Comparison of ENCODE assay signal across 10 cellular contexts in genomic region chr4:8238515-8239053, GRCh38. TPM values are rescaled to one million over a fixed set of nuclear protein-coding genes. Genes with fewer than 3 reads are reported as not detected.
DNase-seq lines count a peak whose midpoint lies in the region; TF ChIP-seq lines count a peak whose summit lies in the region.
"Had no signal": no experiment of that assay in that cellular context is flagged by ENCODE, and none has a peak within 500 bp of the region (broad histone marks: within the 10 kb centered on the region; RNA-seq: fewer than 3 reads in every experiment).

No MANE protein-coding gene starts in this region.

- H3K79me2 ChIP-seq in parathyroid adenoma = no peaks in the 10 kb centered on the region

- H3K9me3 ChIP-seq in parathyroid adenoma (ENCODE audit: control insufficient read depth, low read length) = no peaks in the 10 kb centered on the region
- H3K9me3 ChIP-seq in vagina = no peaks in the 10 kb centered on the region

- intact Hi-C loops in vagina (cut with DNase I) = no loop called here
- intact Hi-C loops in activated CD4-positive, alpha-beta T cell treated with anti-CD3 and anti-CD28 coated beads, Interleukin-2, amount 10 ng/mL, durations not matched to agents 24 days and 14 days (cut with micrococcal nuclease) = no loop called here

- H3K4me3 Mint-ChIP-seq in activated CD4-positive, alpha-beta T cell treated with anti-CD3 and anti-CD28 coated beads, Interleukin-2, amount 10 ng/mL, durations not matched to agents 24 days and 14 days = no peak overlapping the region
- H3K4me3 Mint-ChIP-seq: activated naive CD8-positive, alpha-beta T cell treated with anti-CD3 and anti-CD28 coated beads, Interleukin-2, amount 50 U/mL, for 24 hours; stimulated activated effector memory CD8-positive, alpha-beta T cell treated with anti-CD3 and anti-CD28 coated beads, Interleukin-12 subunit alpha, Interleukin-12 subunit beta, amount 100 ng/mL, for 72 hours had no signal

- TF ChIP-seq CTCF in parathyroid adenoma (IDR thresholded peaks at IDR 0.05) (peak; percentile 11), vagina (IDR thresholded peaks at IDR 0.05) (no peak)

- H3K36me3 ChIP-seq in parathyroid adenoma (ENCODE audit: control insufficient read depth, insufficient read depth, low read length) (no peaks in the 10 kb centered on the region), vagina (no peaks in the 10 kb centered on the region)

- no peak overlapping the region for H3K4me2 ChIP-seq in parathyroid adenoma (ENCODE audit: low read length)

- peaks cover 6% of the 10 kb centered on the region for H3K36me3 Mint-ChIP-seq in activated CD4-positive, alpha-beta T cell treated with anti-CD3 and anti-CD28 coated beads, Interleukin-2, amount 10 ng/mL, durations not matched to agents 24 days and 14 days (ENCODE audit: low read depth)
- H3K36me3 Mint-ChIP-seq: stimulated activated effector memory CD8-positive, alpha-beta T cell treated with anti-CD3 and anti-CD28 coated beads, Interleukin-12 subunit alpha, Interleukin-12 subunit beta, amount 100 ng/mL, for 72 hours had no signal

- no peak for TF ChIP-seq POLR2A in vagina (IDR thresholded peaks at IDR 0.05)

- no peaks in the 10 kb centered on the region for H3K9me3 Mint-ChIP-seq in activated CD4-positive, alpha-beta T cell treated with anti-CD3 and anti-CD28 coated beads, Interleukin-2, amount 10 ng/mL, durations not matched to agents 24 days and 14 days
- H3K9me3 Mint-ChIP-seq: activated naive CD8-positive, alpha-beta T cell treated with anti-CD3 and anti-CD28 coated beads, Interleukin-2, amount 50 U/mL, for 24 hours; stimulated activated effector memory CD8-positive, alpha-beta T cell treated with anti-CD3 and anti-CD28 coated beads, Interleukin-12 subunit alpha, Interleukin-12 subunit beta, amount 100 ng/mL, for 72 hours had no signal

- H2AFZ ChIP-seq in parathyroid adenoma = no peak overlapping the region

- no peaks in the 10 kb centered on the region for H3K4me1 Mint-ChIP-seq in activated CD4-positive, alpha-beta T cell treated with anti-CD3 and anti-CD28 coated beads, Interleukin-2, amount 10 ng/mL, durations not matched to agents 24 days and 14 days

- H3K27me3 ChIP-seq in parathyroid adenoma (ENCODE audit: control insufficient read depth, insufficient read depth, low read length) (no peaks in the 10 kb centered on the region), vagina (no peaks in the 10 kb centered on the region)

- H3K4me3 ChIP-seq in parathyroid adenoma (ENCODE audit: low read depth, low read length) (no peak overlapping the region), vagina (no peak overlapping the region)

- H3K27ac Mint-ChIP-seq in activated CD4-positive, alpha-beta T cell treated with anti-CD3 and anti-CD28 coated beads, Interleukin-2, amount 10 ng/mL, durations not matched to agents 24 days and 14 days = no peak overlapping the region
- H3K27ac Mint-ChIP-seq: activated naive CD8-positive, alpha-beta T cell treated with anti-CD3 and anti-CD28 coated beads, Interleukin-2, amount 50 U/mL, for 24 hours; stimulated activated effector memory CD8-positive, alpha-beta T cell treated with anti-CD3 and anti-CD28 coated beads, Interleukin-12 subunit alpha, Interleukin-12 subunit beta, amount 100 ng/mL, for 72 hours had no signal

- no peak overlapping the region for H3K27ac ChIP-seq in parathyroid adenoma
- no peak overlapping the region for H3K27ac ChIP-seq in vagina

- no peaks in the 10 kb centered on the region for H3K4me1 ChIP-seq in parathyroid adenoma
- peaks cover 10% of the 10 kb centered on the region for H3K4me1 ChIP-seq in vagina

- H3K9ac ChIP-seq in parathyroid adenoma = no peak overlapping the region

- peak in 2 of 3 experiments; percentile 27 to 34 for DNase-seq in NCI-H1417 (lab: John Stamatoyannopoulos, UW)
- DNase-seq in NCI-H1417 treated with DMSO at 0.1 percent for 48 hours (lab: John Stamatoyannopoulos, UW) = no peak
- peak; percentile 38 for DNase-seq in HT-29 (ENCODE audit: low spot score)
- DNase-seq in ecto neural progenitor cell (ENCODE audit: low spot score) = peak; percentile 79
- DNase-seq in activated CD4-positive, alpha-beta T cell treated with anti-CD3 and anti-CD28 coated beads, Interleukin-2, amount 50 U/mL, for 1 hour = no peak
- no peak for DNase-seq in vagina (ENCODE audit: extremely low spot score in 2 of 2)
- DNase-seq in activated CD4-positive, alpha-beta T cell treated with anti-CD3 and anti-CD28 coated beads, Interleukin-2, amount 10 ng/mL, durations not matched to agents 24 days and 14 days = no peak
- DNase-seq: activated naive CD8-positive, alpha-beta T cell treated with anti-CD3 and anti-CD28 coated beads, Interleukin-2, amount 50 U/mL, for 24 hours had no signal

- no peaks in the 10 kb centered on the region for H3K27me3 Mint-ChIP-seq in activated CD4-positive, alpha-beta T cell treated with anti-CD3 and anti-CD28 coated beads, Interleukin-2, amount 10 ng/mL, durations not matched to agents 24 days and 14 days
- H3K27me3 Mint-ChIP-seq: activated naive CD8-positive, alpha-beta T cell treated with anti-CD3 and anti-CD28 coated beads, Interleukin-2, amount 50 U/mL, for 24 hours had no signal

RNA-seq across cellular contexts. Expression of gene HTRA3, which starts 31.0 kb away (rescaled TPM):
- total RNA-seq in HT-29 (2014; rRNA removed; shearing (Covaris generic)) = not detected in 2 replicates
- 33.1 TPM for total RNA-seq in vagina
- 0.12 TPM in 1 of 2 replicates, not detected in the other for total RNA-seq in activated CD4-positive, alpha-beta T cell treated with anti-CD3 and anti-CD28 coated beads, Interleukin-2, amount 10 ng/mL, durations not matched to agents 24 days and 14 days

RNA-seq across cellular contexts. Expression of gene SH3TC1, which starts 39.5 kb away (rescaled TPM):
- 22.6 and 32.0 TPM in 2 replicates for total RNA-seq in HT-29 (2014; rRNA removed; shearing (Covaris generic))
- 50.6 TPM for total RNA-seq in vagina
- 16.0 and 20.9 TPM in 2 replicates for total RNA-seq in activated CD4-positive, alpha-beta T cell treated with anti-CD3 and anti-CD28 coated beads, Interleukin-2, amount 10 ng/mL, durations not matched to agents 24 days and 14 days

Comparison
In these comparisons a context has a peak if more than half of its experiments do, and no peak if none do; other contexts are left out.
1. DNase-seq: peak in NCI-H1417 (2 of 3), HT-29 (single experiment) and ecto neural progenitor cell (single experiment); none in NCI-H1417 treated with DMSO at 0.1 percent for 48 hours (single experiment), activated CD4-positive, alpha-beta T cell treated with anti-CD3 and anti-CD28 coated beads, Interleukin-2, amount 50 U/mL, for 1 hour (single experiment), vagina (0 of 2) and activated CD4-positive, alpha-beta T cell treated with anti-CD3 and anti-CD28 coated beads, Interleukin-2, amount 10 ng/mL, durations not matched to agents 24 days and 14 days (single experiment).
2. RNA of gene HTRA3, which starts 31.0 kb away (total RNA-seq): 33.1 TPM in vagina (single experiment); not detected in HT-29 and 0.12 TPM in activated CD4-positive, alpha-beta T cell treated with anti-CD3 and anti-CD28 coated beads, Interleukin-2, amount 10 ng/mL, durations not matched to agents 24 days and 14 days; every median in the first group is over 10 times any median in the second.